In the genomic region with DNA sequence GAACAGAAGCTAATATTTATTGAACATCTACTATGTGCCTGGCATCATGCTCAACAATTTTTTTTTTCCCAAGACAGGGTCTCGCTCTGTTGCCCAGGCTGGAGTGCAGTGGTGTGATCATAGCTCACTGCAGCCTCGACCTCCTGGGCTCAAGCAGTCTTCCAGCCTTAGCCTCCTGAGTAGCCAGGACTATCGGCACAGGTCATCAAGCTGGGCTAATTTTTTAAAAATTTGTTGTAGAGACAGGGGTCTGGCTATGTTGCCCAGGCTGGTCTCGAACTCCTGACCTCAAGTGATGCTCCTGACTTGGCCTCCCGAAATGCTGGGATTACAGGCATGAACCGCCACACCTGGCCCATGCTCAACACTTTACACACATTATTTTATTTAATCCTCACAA, we compare ENCODE assay signal across 1 cellular context.
TF ChIP-seq lines count a peak whose summit lies in the region.

No MANE protein-coding gene starts in this region.

TF ChIP-seq in K562, 482 proteins besides CTCF, POLR2A, EP300 and RAD21:
- TF ChIP-seq POLR3G (IDR thresholded peaks at IDR 0.05; ENCODE audit: extremely low read depth, insufficient read length, insufficient replicate concordance), result no peak
- TF ChIP-seq CBFA2T2 (conservative IDR thresholded peaks at IDR 0.05), result no peak
- TF ChIP-seq ZNF121 (CRISPR knock-in tag; conservative IDR thresholded peaks at IDR 0.05), result peak; percentile 66
- TF ChIP-seq ZNF589 (CRISPR knock-in tag; IDR thresholded peaks at IDR 0.05; ENCODE audit: low read depth), result no peak
